Comparison of ENCODE assay signal across 9 cellular contexts in the genomic region with DNA sequence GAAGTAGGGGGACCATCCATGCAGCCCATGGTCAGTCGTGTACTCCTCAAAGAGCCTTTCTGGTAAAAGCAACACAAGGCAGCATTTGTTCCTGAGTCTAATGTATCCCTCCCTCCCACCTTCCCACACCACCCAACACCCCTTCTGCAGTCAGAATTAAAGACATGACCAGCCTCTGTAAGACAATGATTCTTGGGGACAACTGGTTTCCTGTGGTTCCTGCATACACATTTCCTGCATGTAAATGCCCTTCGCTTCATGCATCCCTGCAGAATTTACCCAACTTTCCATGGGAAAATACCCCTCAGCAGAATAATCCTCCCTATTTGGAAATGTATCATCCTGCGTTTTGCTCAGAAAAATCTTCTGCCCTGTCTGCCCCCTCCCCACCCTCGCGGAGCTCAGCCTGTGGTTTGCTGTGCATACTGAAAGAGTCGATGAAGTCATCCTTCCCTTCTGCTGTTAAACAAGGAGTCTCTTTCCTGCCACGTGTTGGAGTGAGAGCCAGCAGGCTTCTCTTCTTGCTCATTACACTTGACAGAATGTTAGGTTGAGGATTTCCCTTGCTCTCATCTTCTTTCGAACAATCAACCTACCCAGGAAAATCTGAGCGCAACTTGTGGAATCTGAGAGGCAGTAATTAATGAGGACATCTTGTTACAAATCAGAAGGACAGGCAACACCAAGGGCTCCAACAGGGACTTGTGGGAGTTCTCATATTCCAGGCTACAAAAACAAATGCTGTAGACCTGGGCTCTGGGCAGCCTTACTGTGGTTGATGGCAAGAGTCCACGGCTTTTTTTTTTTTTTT. TPM values are rescaled to one million over a fixed set of nuclear protein-coding genes. Genes with fewer than 3 reads are reported as not detected.
A peak's percentile ranks its signal among the peaks of the same experiment; 100 is the strongest.
DNase-seq lines count a peak whose midpoint lies in the region; ATAC-seq and TF ChIP-seq lines count a peak whose summit lies in the region.
"Had no signal": no experiment of that assay in that cellular context is flagged by ENCODE, and none has a peak within 500 bp of the region (broad histone marks: within the 10 kb centered on the region; RNA-seq: fewer than 3 reads in every experiment).

No MANE protein-coding gene starts in this region.

- no peaks in the 10 kb centered on the region for H3K79me2 ChIP-seq in GM23248 (ENCODE audit: insufficient read depth)

- H3K27me3 ChIP-seq in GM23248 (replicated peaks; ENCODE audit: insufficient read depth) (peaks cover 3% of the 10 kb centered on the region; the same call in 1 of the 2 replicates), WERI-Rb-1 (ENCODE audit: insufficient read depth, low read depth, severe bottlenecking) (no peaks in the 10 kb centered on the region)

- H3K27me3 Mint-ChIP-seq in stimulated activated naive B cell treated with anti-CD40 and anti-IgM and Interleukin-4, amounts not matched to agents 10 μg/mL and 1 μg/mL and 100 μg/mL, for 72 hours: peaks cover 25 to 31% of the 10 kb centered on the region in 2 donors

- peak; percentile 39 to 64 for ATAC-seq in stimulated activated naive B cell treated with anti-CD40 and anti-IgM and Interleukin-4, amounts not matched to agents 10 μg/mL and 1 μg/mL and 100 μg/mL, for 72 hours (replicated peaks)

- H4K20me1 ChIP-seq in GM23248 (ENCODE audit: insufficient read depth): no peaks in the 10 kb centered on the region

- no peak overlapping the region for H3K27ac Mint-ChIP-seq in stimulated activated naive B cell treated with anti-CD40 and anti-IgM and Interleukin-4, amounts not matched to agents 10 μg/mL and 1 μg/mL and 100 μg/mL, for 72 hours

- no peaks in the 10 kb centered on the region for H3K9me2 ChIP-seq in GM23248 (ENCODE audit: insufficient read depth)

- H3K4me1 ChIP-seq in GM23248 (ENCODE audit: insufficient read depth): peaks cover 10% of the 10 kb centered on the region

- peak overlapping the region; percentile 25; the same call in 1 of the 2 replicates for H3K4me3 ChIP-seq in GM23248
- H3K4me3 ChIP-seq in WERI-Rb-1 (ENCODE audit: low read depth, low read length): no peak overlapping the region

- no peaks in the 10 kb centered on the region for H3K9me3 Mint-ChIP-seq in stimulated activated naive B cell treated with anti-CD40 and anti-IgM and Interleukin-4, amounts not matched to agents 10 μg/mL and 1 μg/mL and 100 μg/mL, for 72 hours

- no peak overlapping the region for H3K9ac ChIP-seq in GM23248

- TF ChIP-seq CTCF in WERI-Rb-1 (IDR thresholded peaks at IDR 0.05; ENCODE audit: low read depth, low read length): no peak

- in situ Hi-C loops in GM23248 (cut with MboI): no loop called here

- DNase-seq in GM04504 (ENCODE audit: low read depth) (peak; percentile 36), GM23248 (peak; percentile 81), NCI-H1694 treated with DMSO at 0.1 percent for 48 hours (lab: John Stamatoyannopoulos, UW) (peak; percentile 33), amygdala (lab: John Stamatoyannopoulos, UW) (peak in 34 of 56 donors; percentile 2 to 51 (median 22)), islet precursor cell (peak; percentile 74), WERI-Rb-1 (no peak), NK-92 (lab: John Stamatoyannopoulos, UW; ENCODE audit: unreplicated experiment) (no peak)
- DNase-seq in stimulated activated naive B cell treated with anti-CD40 and anti-IgM and Interleukin-4, amounts not matched to agents 10 μg/mL and 1 μg/mL and 100 μg/mL, for 72 hours: no peak

- H3K27ac ChIP-seq in GM23248 (no peak overlapping the region), WERI-Rb-1 (no peak overlapping the region)
- H3K27ac ChIP-seq: VCaP had no signal

- no peaks in the 10 kb centered on the region for H3K36me3 Mint-ChIP-seq in stimulated activated naive B cell treated with anti-CD40 and anti-IgM and Interleukin-4, amounts not matched to agents 10 μg/mL and 1 μg/mL and 100 μg/mL, for 72 hours

- H3K4me3 Mint-ChIP-seq in stimulated activated naive B cell treated with anti-CD40 and anti-IgM and Interleukin-4, amounts not matched to agents 10 μg/mL and 1 μg/mL and 100 μg/mL, for 72 hours: peak overlapping the region; percentile 2 to 33

- no peaks in the 10 kb centered on the region for H3F3A ChIP-seq in GM23248 (ENCODE audit: insufficient read depth)

- H3K36me3 ChIP-seq in GM23248 (ENCODE audit: low read depth) (no peaks in the 10 kb centered on the region), WERI-Rb-1 (no peaks in the 10 kb centered on the region)

- H2AFZ ChIP-seq in GM23248: peak overlapping the region; percentile 61

- peak overlapping the region; percentile 48 for H3K4me2 ChIP-seq in GM23248 (ENCODE audit: unreplicated experiment)

- 14 to 15% methylated on average over 10 of the region's 10 CpGs for WGBS in GM23248 (ENCODE audit: low coverage in 1 of 2, low lambda C conversion rate in 2 of 2, missing lambda C conversion rate in 2 of 2), 2 experiments

- peaks cover 4 to 10% of the 10 kb centered on the region in 2 donors for H3K4me1 Mint-ChIP-seq in stimulated activated naive B cell treated with anti-CD40 and anti-IgM and Interleukin-4, amounts not matched to agents 10 μg/mL and 1 μg/mL and 100 μg/mL, for 72 hours

- H3K9me3 ChIP-seq in GM23248 (ENCODE audit: low read depth) (no peaks in the 10 kb centered on the region), WERI-Rb-1 (ENCODE audit: severe bottlenecking) (no peaks in the 10 kb centered on the region)

RNA-seq across cellular contexts. Expression of gene TNN, which starts 4.7 kb away (rescaled TPM):
- total RNA-seq in GM23248 (2014; rRNA removed; shearing (Covaris generic)): not detected in 2 replicates
- polyA plus RNA-seq in GM23248 (2016; fragmentation: Nextera tagmentation; extraction: Ambion mirVana): not detected in 2 replicates

RNA-seq across cellular contexts. Expression of gene MRPS14, which starts 49.1 kb away (rescaled TPM):
- 7.5 and 19.6 TPM in 2 replicates for total RNA-seq in GM23248 (2014; rRNA removed; shearing (Covaris generic))
- 62.7 and 63.7 TPM in 2 replicates for polyA plus RNA-seq in GM23248 (2016; fragmentation: Nextera tagmentation; extraction: Ambion mirVana)

Comparison
In these comparisons a context has a peak if more than half of its experiments do, and no peak if none do; other contexts are left out.
1. DNase-seq: peak in GM04504 (single experiment), GM23248 (single experiment), NCI-H1694 treated with DMSO at 0.1 percent for 48 hours (single experiment), amygdala (34 of 56) and islet precursor cell (single experiment); none in stimulated activated naive B cell treated with anti-CD40 and anti-IgM and Interleukin-4, amounts not matched to agents 10 μg/mL and 1 μg/mL and 100 μg/mL, for 72 hours (single experiment), WERI-Rb-1 (single experiment) and NK-92 (single experiment).